14 cellular contexts compared by ENCODE assay signal in genomic region chr6:131377112-131377511, GRCh38.
DNase-seq lines count a peak whose midpoint lies in the region; ATAC-seq and TF ChIP-seq lines count a peak whose summit lies in the region.
"Had no signal": no experiment of that assay in that cellular context is flagged by ENCODE, and none has a peak within 500 bp of the region (broad histone marks: within the 10 kb centered on the region; RNA-seq: fewer than 3 reads in every experiment).

No MANE protein-coding gene starts in this region.

- TF ChIP-seq CTCF in A673 (conservative IDR thresholded peaks at IDR 0.05; ENCODE audit: low read depth, low read length): no peak
- TF ChIP-seq CTCF in glutamatergic neuron (IDR thresholded peaks at IDR 0.05; ENCODE audit: partially characterized antibody, unreplicated experiment): no peak
- no peak for TF ChIP-seq CTCF in hepatocyte (IDR thresholded peaks at IDR 0.05; ENCODE audit: poor library complexity)

- no peak overlapping the region for H3K4me2 ChIP-seq in hepatocyte

- H3K9me2 ChIP-seq in hepatocyte (replicated peaks; ENCODE audit: insufficient read depth): no peaks in the 10 kb centered on the region

- POLR2A ChIA-PET in A673 (lab: Charles Lee; ENCODE audit: low non-redundant PET): no interaction called here

- no peaks in the 10 kb centered on the region for H3K27me3 ChIP-seq in A673 (replicated peaks; ENCODE audit: insufficient read depth, low read depth, low read length, poor library complexity)
- H3K27me3 ChIP-seq in CD4-positive, CD25-positive, alpha-beta regulatory T cell (ENCODE audit: control insufficient read depth, insufficient read depth, low read length): no peaks in the 10 kb centered on the region
- no peaks in the 10 kb centered on the region for H3K27me3 ChIP-seq in hepatocyte
- H3K27me3 ChIP-seq: BE2C had no signal

- no peak overlapping the region for H3K4me3 Mint-ChIP-seq in CD4-positive, CD25-positive, alpha-beta regulatory T cell
- H3K4me3 Mint-ChIP-seq in activated T-helper 17 cell treated with anti-CD3 and anti-CD28 coated beads, Interleukin-2, amount 50 U/mL, for 72 hours: no peak overlapping the region
- H3K4me3 Mint-ChIP-seq in glutamatergic neuron (ENCODE audit: unreplicated experiment): peak overlapping the region; percentile 64

- no peak for ATAC-seq in CD4-positive, CD25-positive, alpha-beta regulatory T cell (ENCODE audit: low read depth in 2 of 2)
- no peak for ATAC-seq in activated T-helper 17 cell treated with anti-CD3 and anti-CD28 coated beads, Interleukin-2, amount 50 U/mL, for 72 hours (replicated peaks)
- ATAC-seq: GM12878 had no signal

- H3K4me3 ChIP-seq in A673 (ENCODE audit: low read depth, low read length, poor library complexity, severe bottlenecking) (no peak overlapping the region), hepatocyte (no peak overlapping the region)
- H3K4me3 ChIP-seq in CD4-positive, CD25-positive, alpha-beta regulatory T cell (ENCODE audit: low read depth, low read length): no peak overlapping the region
- H3K4me3 ChIP-seq: GM12878, GM23248, HAP-1 had no signal

- no peaks in the 10 kb centered on the region for H3K36me3 ChIP-seq in A673 (ENCODE audit: insufficient read depth, low read length, poor library complexity, severe bottlenecking)
- no peaks in the 10 kb centered on the region for H3K36me3 ChIP-seq in CD4-positive, CD25-positive, alpha-beta regulatory T cell (ENCODE audit: control insufficient read depth, insufficient read depth, low read length)
- no peaks in the 10 kb centered on the region for H3K36me3 ChIP-seq in hepatocyte (replicated peaks; ENCODE audit: insufficient read depth, low read depth)
- H3K36me3 ChIP-seq: BE2C, HAP-1 had no signal

- H2AFZ ChIP-seq in hepatocyte: no peak overlapping the region
- H2AFZ ChIP-seq: GM23248 had no signal

- in situ Hi-C loops in ACHN (cut with HindIII; ENCODE audit: low pct_ligation_motif_present, low pct_unique_long_range_greater_than_20kb, low sequenced_read_pairs): no loop called here

- CTCF ChIA-PET in A673 (lab: Charles Lee): no interaction called here

- BruUV-seq in A673 (replicated peaks; lab: Mats Ljungman, UMichigan): no TSS peak

- no peaks in the 10 kb centered on the region for H4K20me1 ChIP-seq in hepatocyte (ENCODE audit: insufficient read depth, poor library complexity, severe bottlenecking)

- DNase-seq in A673 (ENCODE audit: low spot score) (no peak), glutamatergic neuron (peak; percentile 67), hepatocyte (ENCODE audit: low spot score) (no peak), hepatic stellate cell (ENCODE audit: low spot score) (no peak), ACHN (no peak)
- DNase-seq in CD4-positive, CD25-positive, alpha-beta regulatory T cell: no peak
- DNase-seq: BE2C, Calu3, DMS 273 treated with DMSO at 0.1 percent for 48 hours, GM23248, IMR-90 had no signal

- peak overlapping the region; percentile 14 for H3K27ac ChIP-seq in A673 (ENCODE audit: low read depth, low read length, poor library complexity, severe bottlenecking)
- H3K27ac ChIP-seq in CD4-positive, CD25-positive, alpha-beta regulatory T cell (ENCODE audit: insufficient read depth, low read length, poor library complexity, severe bottlenecking): no peak overlapping the region
- no peak overlapping the region for H3K27ac ChIP-seq in hepatocyte
- H3K27ac ChIP-seq: GM23248 had no signal

- WGBS in hepatocyte (ENCODE audit: low lambda C conversion rate, missing lambda C conversion rate): 91% methylated on average over 7 of the region's 7 CpGs

- H3K27me3 Mint-ChIP-seq in CD4-positive, CD25-positive, alpha-beta regulatory T cell: no peaks in the 10 kb centered on the region
- no peaks in the 10 kb centered on the region for H3K27me3 Mint-ChIP-seq in activated T-helper 17 cell treated with anti-CD3 and anti-CD28 coated beads, Interleukin-2, amount 50 U/mL, for 72 hours
- H3K27me3 Mint-ChIP-seq in glutamatergic neuron (ENCODE audit: unreplicated experiment): peaks cover 2% of the 10 kb centered on the region

- peaks cover 13% of the 10 kb centered on the region for H3K9me3 ChIP-seq in A673 (ENCODE audit: low read depth, low read length, poor library complexity, severe bottlenecking)
- no peaks in the 10 kb centered on the region for H3K9me3 ChIP-seq in CD4-positive, CD25-positive, alpha-beta regulatory T cell (ENCODE audit: control insufficient read depth in 2 of 2, low read length in 2 of 2)
- no peaks in the 10 kb centered on the region for H3K9me3 ChIP-seq in hepatocyte (ENCODE audit: low read depth)
- H3K9me3 ChIP-seq: BE2C, HAP-1 had no signal

- H3K4me1 Mint-ChIP-seq in CD4-positive, CD25-positive, alpha-beta regulatory T cell: peaks cover 0 to 14% (median 9%) of the 10 kb centered on the region in 4 donors
- H3K4me1 Mint-ChIP-seq in activated T-helper 17 cell treated with anti-CD3 and anti-CD28 coated beads, Interleukin-2, amount 50 U/mL, for 72 hours: no peaks in the 10 kb centered on the region
- peaks cover 30% of the 10 kb centered on the region for H3K4me1 Mint-ChIP-seq in glutamatergic neuron (ENCODE audit: low read depth, unreplicated experiment)

- intact Hi-C loops in A673 (cut with micrococcal nuclease; ENCODE audit: unreplicated experiment): no loop called here

- peaks cover 16% of the 10 kb centered on the region for H3K36me3 Mint-ChIP-seq in CD4-positive, CD25-positive, alpha-beta regulatory T cell
- H3K36me3 Mint-ChIP-seq in activated T-helper 17 cell treated with anti-CD3 and anti-CD28 coated beads, Interleukin-2, amount 50 U/mL, for 72 hours (ENCODE audit: low read depth): no peaks in the 10 kb centered on the region
- no peaks in the 10 kb centered on the region for H3K36me3 Mint-ChIP-seq in glutamatergic neuron (ENCODE audit: unreplicated experiment)

- peaks cover 0 to 1% (median 0%) of the 10 kb centered on the region in 7 donors for H3K9me3 Mint-ChIP-seq in CD4-positive, CD25-positive, alpha-beta regulatory T cell
- no peaks in the 10 kb centered on the region for H3K9me3 Mint-ChIP-seq in activated T-helper 17 cell treated with anti-CD3 and anti-CD28 coated beads, Interleukin-2, amount 50 U/mL, for 72 hours
- peaks cover 2% of the 10 kb centered on the region for H3K9me3 Mint-ChIP-seq in glutamatergic neuron (ENCODE audit: unreplicated experiment)

- H3K4me1 ChIP-seq in A673 (ENCODE audit: insufficient read depth, low read length, poor library complexity, severe bottlenecking) (peaks cover 42% of the 10 kb centered on the region), hepatocyte (ENCODE audit: insufficient read depth) (no peaks in the 10 kb centered on the region)
- no peaks in the 10 kb centered on the region for H3K4me1 ChIP-seq in CD4-positive, CD25-positive, alpha-beta regulatory T cell (ENCODE audit: control insufficient read depth, insufficient read depth, low read length, poor library complexity, severe bottlenecking)
- H3K4me1 ChIP-seq: BE2C, HAP-1 had no signal

- no peaks in the 10 kb centered on the region for H3K79me2 ChIP-seq in hepatocyte

- H3K27ac Mint-ChIP-seq in CD4-positive, CD25-positive, alpha-beta regulatory T cell: peak overlapping the region in 2 of 3 donors; percentile 42 to 48
- H3K27ac Mint-ChIP-seq in activated T-helper 17 cell treated with anti-CD3 and anti-CD28 coated beads, Interleukin-2, amount 50 U/mL, for 72 hours: peak overlapping the region; percentile 50
- peak overlapping the region; percentile 92 for H3K27ac Mint-ChIP-seq in glutamatergic neuron (ENCODE audit: unreplicated experiment)
